ENCODE assay signal across 10 cellular contexts in genomic region chrX:56783450-56783831, GRCh38. TPM values are rescaled to one million over a fixed set of nuclear protein-coding genes. Genes with fewer than 3 reads are reported as not detected.
DNase-seq lines count a peak whose midpoint lies in the region; FAIRE-seq and TF ChIP-seq lines count a peak whose summit lies in the region.
"Had no signal": no experiment of that assay in that cellular context is flagged by ENCODE, and none has a peak within 500 bp of the region (broad histone marks: within the 10 kb centered on the region; RNA-seq: fewer than 3 reads in every experiment).

No MANE protein-coding gene starts in this region.

- in situ Hi-C loops in KBM-7 (cut with MboI; ENCODE audit: low pct_unique_long_range_greater_than_20kb, low sequenced_read_pairs): loop anchor here (25.0 kb wide), 1 partner anchor 204 kb away; the partner anchor contains the start of gene SPIN3

- no peak overlapping the region for H3K27ac ChIP-seq in kidney (ENCODE audit: low read depth in 2 of 2, low read length in 2 of 2)
- H3K27ac ChIP-seq in stomach smooth muscle (ENCODE audit: low read length): peak overlapping the region; percentile 82
- H3K27ac ChIP-seq: A549, KMS-11 had no signal

- no peaks in the 10 kb centered on the region for H3K9me3 ChIP-seq in kidney (ENCODE audit: control insufficient read depth in 1 of 2, low read length in 2 of 2)
- no peaks in the 10 kb centered on the region for H3K9me3 ChIP-seq in stomach smooth muscle (ENCODE audit: control insufficient read depth in 2 of 2, low read length in 2 of 2)
- H3K9me3 ChIP-seq: A549 had no signal

- peaks cover 0 to 2% of the 10 kb centered on the region in 2 donors for H3K36me3 ChIP-seq in kidney (ENCODE audit: control insufficient read depth in 1 of 2, insufficient read depth in 2 of 2, low read length in 2 of 2)
- H3K36me3 ChIP-seq in stomach smooth muscle (ENCODE audit: control insufficient read depth in 2 of 2, insufficient read depth in 2 of 2, low read length in 2 of 2): no peaks in the 10 kb centered on the region

- no peak overlapping the region for H3K4me3 ChIP-seq in kidney (ENCODE audit: low read length in 2 of 2)
- H3K4me3 ChIP-seq in stomach smooth muscle (ENCODE audit: low read length in 2 of 2): peak overlapping the region in 1 of 2 donors; percentile 69
- H3K4me3 ChIP-seq: A549 had no signal

- H3K4me1 ChIP-seq in kidney (ENCODE audit: control insufficient read depth in 1 of 2, insufficient read depth in 1 of 2, low read depth in 1 of 2, low read length in 2 of 2): no peaks in the 10 kb centered on the region
- peaks cover 9% of the 10 kb centered on the region for H3K4me1 ChIP-seq in stomach smooth muscle (ENCODE audit: control insufficient read depth, insufficient read depth, low read length)
- H3K4me1 ChIP-seq: A549 had no signal

- H3K9ac ChIP-seq in kidney (ENCODE audit: low read length in 2 of 2) (no peak overlapping the region), stomach smooth muscle (ENCODE audit: low read length in 2 of 2) (peak overlapping the region in 1 of 2 donors; percentile 73)
- H3K9ac ChIP-seq: KMS-11 had no signal

- peak; percentile 55 for DNase-seq in NCI-H748 (lab: John Stamatoyannopoulos, UW; ENCODE audit: unreplicated experiment)
- DNase-seq in NCI-H748 treated with DMSO at 0.1 percent for 48 hours (lab: John Stamatoyannopoulos, UW): no peak
- DNase-seq in activated CD8-positive, alpha-beta memory T cell treated with anti-CD3 and anti-CD28 coated beads, Interleukin-2, amount 50 U/mL, for 4 hours: peak; percentile 80
- DNase-seq in kidney: peak; percentile 89
- no peak for DNase-seq in NCI-H128 (lab: John Stamatoyannopoulos, UW; ENCODE audit: unreplicated experiment)
- DNase-seq in KBM-7: no peak
- no peak for DNase-seq in NCI-H510A (lab: John Stamatoyannopoulos, UW)

- no peak for FAIRE-seq in kidney (lab: Jason Lieb, UNC)
- FAIRE-seq: A549 had no signal

- TF ChIP-seq CTCF in kidney (IDR thresholded peaks at IDR 0.05; ENCODE audit: borderline replicate concordance, extremely low read depth, insufficient read depth): no peak

- intact Hi-C loops in kidney (cut with DNase I): no loop called here

- H3K27me3 ChIP-seq in stomach smooth muscle (ENCODE audit: control insufficient read depth in 1 of 2, insufficient read depth in 2 of 2, low read length in 2 of 2): no peaks in the 10 kb centered on the region

RNA-seq across cellular contexts. Expression of gene NBDY, which starts 54.4 kb away (rescaled TPM):
- 50.8 TPM for total RNA-seq in kidney
- polyA plus RNA-seq in kidney (ENCODE audit: insufficient read depth, low read depth, low replicate concordance): 88.7 TPM

Comparison
In these comparisons a context has a peak if more than half of its experiments do, and no peak if none do; other contexts are left out.
1. DNase-seq: peak in NCI-H748 (single experiment), activated CD8-positive, alpha-beta memory T cell treated with anti-CD3 and anti-CD28 coated beads, Interleukin-2, amount 50 U/mL, for 4 hours (single experiment) and kidney (single experiment); none in NCI-H748 treated with DMSO at 0.1 percent for 48 hours (single experiment), NCI-H128 (single experiment), KBM-7 (single experiment) and NCI-H510A (single experiment).